ENCODE assay signal across 25 cellular contexts in genomic region chrX:129238011-129238410, GRCh38.
"Had no signal": no experiment of that assay in that cellular context is flagged by ENCODE, and none has a peak within 500 bp of the region (broad histone marks: within the 10 kb centered on the region; RNA-seq: fewer than 3 reads in every experiment).

No MANE protein-coding gene starts in this region.

- DNase-seq: hippocampal formation, hypothalamus, immature natural killer cell, islet precursor cell, kidney, kidney glomerular epithelial cell, left cardiac atrium, left colon, left lung, left ventricle myocardium inferior, left ventricle myocardium superior, lower lobe of right lung, mammary epithelial cell, mesenchymal stem cell, mesendoderm, midbrain, mucosa of descending colon, naive B cell had no signal

- H3K9me3 ChIP-seq: left lung, left ventricle myocardium inferior, lower lobe of right lung, mucosa of descending colon had no signal

- H3K9me3 Mint-ChIP-seq: immature natural killer cell had no signal

- H3K4me3 Mint-ChIP-seq: immature natural killer cell, memory B cell, mesothelial cell of epicardium, naive B cell had no signal

- H3K36me3 Mint-ChIP-seq: immature natural killer cell, memory B cell, mesothelial cell of epicardium, naive B cell had no signal

- H3K79me2 ChIP-seq: hepatocyte had no signal

- H3K27me3 Mint-ChIP-seq: memory B cell had no signal

- H2AFZ ChIP-seq: hepatocyte had no signal

- H3K27ac Mint-ChIP-seq: immature natural killer cell, memory B cell, mesothelial cell of epicardium, naive B cell had no signal

- FAIRE-seq: islet of Langerhans, keratinocyte, kidney had no signal

- H3K4me1 Mint-ChIP-seq: immature natural killer cell, memory B cell, mesothelial cell of epicardium, naive B cell had no signal

- H3K27me3 ChIP-seq: hepatocyte, left lung had no signal

- H3K36me3 ChIP-seq: left lung, left ventricle myocardium inferior, lower lobe of right lung had no signal

- H3K4me3 ChIP-seq: hepatocyte, left lung, left ventricle myocardium inferior, lower lobe of right lung, lung, mucosa of descending colon had no signal

- H3K4me2 ChIP-seq: hepatocyte had no signal

- H3K4me1 ChIP-seq: left lung, left ventricle myocardium inferior, lower lobe of right lung had no signal

- ATAC-seq: left cardiac atrium, left colon, left lobe of liver, left lung, left ventricle myocardium superior, lower lobe of right lung, mucosa of descending colon had no signal

- H3K27ac ChIP-seq: hepatocyte, left lung, left ventricle myocardium inferior, lower lobe of right lung had no signal
